27 cellular contexts compared by ENCODE assay signal in genomic region chr6:150606258-150607043, GRCh38. TPM values are rescaled to one million over a fixed set of nuclear protein-coding genes. Genes with fewer than 3 reads are reported as not detected.
A peak's percentile ranks its signal among the peaks of the same experiment; 100 is the strongest.
DNase-seq lines count a peak whose midpoint lies in the region; ATAC-seq and TF ChIP-seq lines count a peak whose summit lies in the region.
"Had no signal": no experiment of that assay in that cellular context is flagged by ENCODE, and none has a peak within 500 bp of the region (broad histone marks: within the 10 kb centered on the region; RNA-seq: fewer than 3 reads in every experiment).

No MANE protein-coding gene starts in this region.

- no peak overlapping the region for H3K4me3 ChIP-seq in HEK293 (ENCODE audit: low read depth, low read length)
- H3K4me3 ChIP-seq: dorsolateral prefrontal cortex, heart left ventricle, pancreas, sigmoid colon had no signal

- peak overlapping the region; percentile 60 for H3K27ac Mint-ChIP-seq in nephron progenitor cell
- H3K27ac Mint-ChIP-seq: activated CD4-positive, alpha-beta T cell treated with anti-CD3 and anti-CD28 coated beads, Interleukin-2, amount 10 ng/mL, durations not matched to agents 7 days and 5 days; activated CD8-positive, alpha-beta memory T cell treated with anti-CD3 and anti-CD28 coated beads, Interleukin-2, amount 10 ng/mL, durations not matched to agents 7 days and 5 days; activated T-cell treated with anti-CD3 and anti-CD28 coated beads, Interleukin-2, amount 50 U/mL, for 72 hours; natural killer cell treated with Interleukin-12 subunit alpha and Interleukin-12 subunit beta and Interleukin-15 and Interleukin-18, amount 100 ng/mL, for 72 hours had no signal

- no peak overlapping the region for H3K27ac ChIP-seq in HEK293 (ENCODE audit: extremely low read depth, low read depth, low read length)
- peak overlapping the region; percentile 11 for H3K27ac ChIP-seq in cingulate gyrus (ENCODE audit: low read depth, low read length)
- H3K27ac ChIP-seq: 22Rv1, pancreas, sigmoid colon, WERI-Rb-1 had no signal

- peaks cover 6% of the 10 kb centered on the region for H3K4me1 ChIP-seq in HEK293 (ENCODE audit: control insufficient read depth, insufficient read depth, low read length)
- H3K4me1 ChIP-seq: pancreas had no signal

- no peaks in the 10 kb centered on the region for H3K36me3 ChIP-seq in HEK293 (ENCODE audit: control insufficient read depth in 2 of 2, insufficient read depth in 1 of 2, low read length in 2 of 2)
- H3K36me3 ChIP-seq: heart left ventricle, pancreas, sigmoid colon, WERI-Rb-1 had no signal

- H3K27me3 Mint-ChIP-seq in nephron progenitor cell (ENCODE audit: low read depth, poor library complexity): peaks cover 26% of the 10 kb centered on the region
- H3K27me3 Mint-ChIP-seq: central memory CD8-positive, alpha-beta T cell had no signal

- ATAC-seq in esophagus mucosa: no peak
- ATAC-seq in HG03520 (IDR thresholded peaks at IDR 0.05; ENCODE audit: unreplicated experiment): no peak
- ATAC-seq: activated CD8-positive, alpha-beta memory T cell treated with anti-CD3 and anti-CD28 coated beads, Interleukin-2, amount 10 ng/mL, durations not matched to agents 7 days and 5 days; activated T-cell treated with anti-CD3 and anti-CD28 coated beads, Interleukin-2, amount 50 U/mL, for 72 hours; left lobe of liver; natural killer cell treated with Interleukin-12 subunit alpha and Interleukin-12 subunit beta and Interleukin-15 and Interleukin-18, amount 100 ng/mL, for 72 hours; pancreas had no signal

- CTCF ChIA-PET in HEK293 (lab: Yijun Ruan, JAX): interaction anchor here (0.6 to 1.9 kb wide), 7 partner anchors 10 to 210 kb away, joined by 3 to 8 read pairs (median 4); no protein-coding TSS in a partner anchor

- no peaks in the 10 kb centered on the region for H3K9me3 ChIP-seq in HEK293 (ENCODE audit: control insufficient read depth, insufficient read depth, low read depth, low read length)
- H3K9me3 ChIP-seq: heart left ventricle, pancreas, sigmoid colon had no signal

- no peak overlapping the region for H3K4me3 Mint-ChIP-seq in nephron progenitor cell
- H3K4me3 Mint-ChIP-seq: activated CD4-positive, alpha-beta T cell treated with anti-CD3 and anti-CD28 coated beads, Interleukin-2, amount 10 ng/mL, durations not matched to agents 7 days and 5 days; activated CD8-positive, alpha-beta memory T cell treated with anti-CD3 and anti-CD28 coated beads, Interleukin-2, amount 10 ng/mL, durations not matched to agents 7 days and 5 days; activated T-cell treated with anti-CD3 and anti-CD28 coated beads, Interleukin-2, amount 50 U/mL, for 72 hours; central memory CD8-positive, alpha-beta T cell; natural killer cell treated with Interleukin-12 subunit alpha and Interleukin-12 subunit beta and Interleukin-15 and Interleukin-18, amount 100 ng/mL, for 72 hours had no signal

- peaks cover 46% of the 10 kb centered on the region for H3K4me1 Mint-ChIP-seq in nephron progenitor cell
- H3K4me1 Mint-ChIP-seq: central memory CD8-positive, alpha-beta T cell had no signal

- TF ChIP-seq CTCF in HEK293 (tag by site-specific recombination; IDR thresholded peaks at IDR 0.05): no peak
- TF ChIP-seq CTCF in nephron progenitor cell (IDR thresholded peaks at IDR 0.05): no peak

- H3K36me3 Mint-ChIP-seq in nephron progenitor cell (ENCODE audit: low read depth): no peaks in the 10 kb centered on the region
- H3K36me3 Mint-ChIP-seq: activated CD8-positive, alpha-beta memory T cell treated with anti-CD3 and anti-CD28 coated beads, Interleukin-2, amount 10 ng/mL, durations not matched to agents 7 days and 5 days; natural killer cell treated with Interleukin-12 subunit alpha and Interleukin-12 subunit beta and Interleukin-15 and Interleukin-18, amount 100 ng/mL, for 72 hours had no signal

- POLR2A ChIA-PET in HEK293 (lab: Yijun Ruan, JAX): interaction anchor here (0.5 to 1.1 kb wide), 2 partner anchors 17 to 27 kb away, joined by 4 read pairs; no protein-coding TSS in a partner anchor

- H3K9me3 Mint-ChIP-seq in nephron progenitor cell: no peaks in the 10 kb centered on the region
- H3K9me3 Mint-ChIP-seq: activated CD4-positive, alpha-beta T cell treated with anti-CD3 and anti-CD28 coated beads, Interleukin-2, amount 10 ng/mL, durations not matched to agents 7 days and 5 days; activated T-cell treated with anti-CD3 and anti-CD28 coated beads, Interleukin-2, amount 50 U/mL, for 72 hours; central memory CD8-positive, alpha-beta T cell; natural killer cell treated with Interleukin-12 subunit alpha and Interleukin-12 subunit beta and Interleukin-15 and Interleukin-18, amount 100 ng/mL, for 72 hours had no signal

- DNase-seq in DMS 273 (lab: John Stamatoyannopoulos, UW; ENCODE audit: unreplicated experiment) (peak; percentile 46), DMS 273 treated with DMSO at 0.1 percent for 48 hours (lab: John Stamatoyannopoulos, UW) (no peak), nephron progenitor cell (no peak), HCEC 1CT (no peak)
- DNase-seq: activated CD4-positive, alpha-beta T cell treated with anti-CD3 and anti-CD28 coated beads, Interleukin-2, amount 10 ng/mL, durations not matched to agents 7 days and 5 days; activated CD8-positive, alpha-beta memory T cell treated with anti-CD3 and anti-CD28 coated beads, Interleukin-2, amount 10 ng/mL, durations not matched to agents 7 days and 5 days; activated naive CD4-positive, alpha-beta T cell treated with anti-CD3 and anti-CD28 coated beads, Interleukin-2, amount 50 U/mL, for 16 hours; activated T-cell treated with anti-CD3 and anti-CD28 coated beads, Interleukin-2, amount 50 U/mL, for 72 hours; dorsolateral prefrontal cortex; EL; NCI-H146; NCI-H774; OCI-M1; pancreas; sigmoid colon; stimulated activated CD4-positive, alpha-beta T cell treated with anti-CD3 and anti-CD28 coated beads, Interleukin-15, amount 100 ng/mL, for 24 hours; T-helper 9 cell; WERI-Rb-1 had no signal

TF ChIP-seq in HEK293, 187 proteins besides CTCF, POLR2A, EP300 and RAD21:
- no peak for TF ChIP-seq ZNF701 (tag by site-specific recombination; IDR thresholded peaks at IDR 0.05)
- TF ChIP-seq ZNF514 (tag by site-specific recombination; IDR thresholded peaks at IDR 0.05): no peak
- 0 out of 2 replicates have a peak, but pooled peaks have one; percentile 27 for TF ChIP-seq PRDM10 (tag by site-specific recombination; IDR thresholded peaks at IDR 0.05)

RNA-seq across cellular contexts. Expression of gene PLEKHG1, which starts 6.8 kb away (rescaled TPM):
- total RNA-seq in esophagus mucosa: 34.2 TPM
